ENCODE assay signal across 18 cellular contexts in the genomic region with DNA sequence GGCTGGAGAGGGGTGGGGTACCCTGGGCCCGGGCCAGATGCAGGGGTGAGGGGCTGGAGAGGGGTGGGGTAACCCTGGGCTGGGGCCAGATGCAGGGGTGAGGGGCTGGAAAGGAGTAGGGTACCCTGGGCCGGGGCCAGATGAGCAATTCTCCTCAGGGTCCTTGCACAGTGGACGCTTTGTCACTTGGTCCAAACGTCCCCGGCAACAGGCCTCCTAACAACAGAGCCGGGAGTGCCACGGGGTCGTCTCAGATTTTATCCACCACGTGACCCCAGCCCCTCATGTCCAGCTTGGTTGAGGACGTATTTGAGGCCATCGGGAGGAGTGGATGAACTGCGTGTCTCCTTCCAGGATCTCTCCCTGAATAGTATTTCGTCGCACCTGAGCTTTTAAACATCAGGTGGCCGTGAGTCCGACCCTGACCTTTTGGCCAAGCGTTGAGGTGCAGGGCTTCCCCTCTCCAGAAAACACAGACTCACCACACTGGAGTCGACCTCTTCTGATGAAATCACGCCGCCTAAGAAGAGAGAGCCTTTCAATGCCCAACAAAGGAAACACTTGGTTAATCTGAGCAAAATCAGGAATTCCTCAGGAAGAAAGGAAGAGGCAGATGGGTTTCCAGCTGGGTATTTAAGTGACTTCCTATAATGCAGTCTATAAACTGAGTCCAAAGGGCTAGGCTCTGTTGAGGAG. TPM values are rescaled to one million over a fixed set of nuclear protein-coding genes. Genes with fewer than 3 reads are reported as not detected.
DNase-seq lines count a peak whose midpoint lies in the region; ATAC-seq and TF ChIP-seq lines count a peak whose summit lies in the region.
"Had no signal": no experiment of that assay in that cellular context is flagged by ENCODE, and none has a peak within 500 bp of the region (broad histone marks: within the 10 kb centered on the region; RNA-seq: fewer than 3 reads in every experiment).

No MANE protein-coding gene starts in this region.

- intact Hi-C loops in posterior vena cava (cut with DNase I) = no loop called here
- intact Hi-C loops in lower lobe of right lung (cut with DNase I) = no loop called here

- H3K4me2 ChIP-seq in BLaER1 = peak overlapping the region; percentile 44

- no peak for TF ChIP-seq CTCF in lower lobe of right lung (IDR thresholded peaks at IDR 0.05)

- H3K27me3 ChIP-seq in BLaER1 (no peaks in the 10 kb centered on the region), H7 (ENCODE audit: control insufficient read depth, insufficient read depth, low read length) (no peaks in the 10 kb centered on the region), ectodermal cell (ENCODE audit: control insufficient read depth, insufficient read depth, low read length, poor library complexity, severe bottlenecking) (no peaks in the 10 kb centered on the region), lower lobe of right lung (ENCODE audit: low read depth) (peaks cover 16% of the 10 kb centered on the region)

- H3K9ac ChIP-seq in BLaER1 = no peak overlapping the region

- no peak for ATAC-seq in lower lobe of right lung

- peaks cover 14% of the 10 kb centered on the region for H3K9me3 ChIP-seq in BLaER1
- H3K9me3 ChIP-seq in ectodermal cell (ENCODE audit: control insufficient read depth, low read length) = no peaks in the 10 kb centered on the region
- no peaks in the 10 kb centered on the region for H3K9me3 ChIP-seq in lower lobe of right lung
- H3K9me3 ChIP-seq: HAP-1 had no signal

- no peaks in the 10 kb centered on the region for H4K20me1 ChIP-seq in BLaER1

- no peak overlapping the region for H3K4me3 ChIP-seq in BLaER1
- no peak overlapping the region for H3K4me3 ChIP-seq in H7 (ENCODE audit: insufficient read depth, low read depth, low read length)
- no peak overlapping the region for H3K4me3 ChIP-seq in ectodermal cell (ENCODE audit: insufficient read depth, low read depth, low read length)
- H3K4me3 ChIP-seq in lower lobe of right lung = no peak overlapping the region
- H3K4me3 ChIP-seq: HAP-1 had no signal

- 81 to 83% methylated on average over 20 of the region's 20 CpGs for WGBS in ectodermal cell, 2 experiments

- H3K36me3 ChIP-seq in BLaER1 (no peaks in the 10 kb centered on the region), H7 (replicated peaks; ENCODE audit: control insufficient read depth, insufficient read depth, low read length) (no peaks in the 10 kb centered on the region), ectodermal cell (ENCODE audit: control insufficient read depth, insufficient read depth, low read length) (no peaks in the 10 kb centered on the region), lower lobe of right lung (no peaks in the 10 kb centered on the region)
- H3K36me3 ChIP-seq: HAP-1 had no signal

- DNase-seq in H7 = peak; percentile 55
- peak; percentile 77 for DNase-seq in posterior vena cava (ENCODE audit: low spot score)
- DNase-seq in KG1 (lab: John Stamatoyannopoulos, UW) = no peak
- DNase-seq in NCI-H526 (lab: John Stamatoyannopoulos, UW) = no peak
- no peak for DNase-seq in lower lobe of right lung
- DNase-seq: CD8-positive, alpha-beta memory T cell; NCI-H1417 treated with DMSO at 0.1 percent for 48 hours; NCI-H1930; NCI-H446; OCI-M1; RPMI8226; SIG-M5 had no signal

- H3K4me1 ChIP-seq in BLaER1 (peaks cover 16% of the 10 kb centered on the region), ectodermal cell (ENCODE audit: control insufficient read depth, insufficient read depth, low read length) (peaks cover 22% of the 10 kb centered on the region), lower lobe of right lung (peaks cover 7% of the 10 kb centered on the region)
- H3K4me1 ChIP-seq: HAP-1 had no signal

- H3K27ac ChIP-seq in BLaER1 (0 out of 2 replicates have a peak overlapping the region, but pooled peaks have one; percentile 12), ectodermal cell (ENCODE audit: insufficient read depth, low read depth, low read length, poor library complexity, severe bottlenecking) (peak overlapping the region; percentile 60), lower lobe of right lung (no peak overlapping the region)

RNA-seq across cellular contexts. Expression of a gene that starts 12.8 kb away (rescaled TPM):
- 0.18 and 0.21 TPM in 2 replicates for total RNA-seq in H7 (2014; rRNA removed; shearing (Covaris generic))
- polyA plus RNA-seq in ectodermal cell (2013, experiment 1 of 4) = 0.31 TPM
- polyA plus RNA-seq in ectodermal cell (2013, experiment 2 of 4) = 0.28 TPM
- polyA plus RNA-seq in ectodermal cell (2013, experiment 3 of 4) = 0.11 TPM
- polyA plus RNA-seq in ectodermal cell (2013, experiment 4 of 4) = 0.20 TPM
- total RNA-seq in posterior vena cava = 1 to 10 TPM; 2.3 to 3.0 TPM
- total RNA-seq in lower lobe of right lung = 0.24 TPM
- total RNA-seq: CD8-positive, alpha-beta memory T cell; HT-29 had no signal
- polyA plus RNA-seq: CD8-positive, alpha-beta memory T cell; IgD-negative memory B cell had no signal

RNA-seq across cellular contexts. Expression of a gene that starts 16.7 kb away (rescaled TPM):
- not detected in 2 replicates for total RNA-seq in H7 (2014; rRNA removed; shearing (Covaris generic))
- not detected for polyA plus RNA-seq in ectodermal cell (2013, experiment 1 of 4)
- polyA plus RNA-seq in ectodermal cell (2013, experiment 2 of 4) = not detected
- polyA plus RNA-seq in ectodermal cell (2013, experiment 3 of 4) = not detected
- polyA plus RNA-seq in ectodermal cell (2013, experiment 4 of 4) = 0.04 TPM
- total RNA-seq in posterior vena cava (under 1 TPM; 0.05 to 0.09 TPM), lower lobe of right lung (0.38 TPM)
- total RNA-seq: HT-29 had no signal
- polyA plus RNA-seq: BJ had no signal

RNA-seq across cellular contexts. Expression of a gene that starts 31.2 kb away (rescaled TPM):
- total RNA-seq in H7 (2014; rRNA removed; shearing (Covaris generic)) = 0.21 TPM in 1 of 2 replicates, not detected in the other
- polyA plus RNA-seq in ectodermal cell (2013, experiment 1 of 4) = not detected
- polyA plus RNA-seq in ectodermal cell (2013, experiment 2 of 4) = not detected
- polyA plus RNA-seq in ectodermal cell (2013, experiment 3 of 4) = not detected
- polyA plus RNA-seq in ectodermal cell (2013, experiment 4 of 4) = not detected
- total RNA-seq in posterior vena cava (under 1 TPM in 1 of 2 donors, not detected in 1; 0.14 TPM), lower lobe of right lung (not detected)
- total RNA-seq: CD8-positive, alpha-beta memory T cell; HT-29 had no signal
- polyA plus RNA-seq: BJ; CD8-positive, alpha-beta memory T cell; IgD-negative memory B cell had no signal

Comparison
In these comparisons a context has a peak if more than half of its experiments do, and no peak if none do; other contexts are left out.
1. DNase-seq: peak in H7 (single experiment) and posterior vena cava (single experiment); none in KG1 (single experiment), NCI-H526 (0 of 2) and lower lobe of right lung (single experiment).